ENCODE assay signal across 7 cellular contexts in genomic region chr16:47072158-47072557, GRCh38.
"Had no signal": no experiment of that assay in that cellular context is flagged by ENCODE, and none has a peak within 500 bp of the region (broad histone marks: within the 10 kb centered on the region; RNA-seq: fewer than 3 reads in every experiment).

No MANE protein-coding gene starts in this region.

- FAIRE-seq: G401.6, GM12878, GM12891, GM12892, GM18507 had no signal

- DNase-seq: GDM1, GF-D8 had no signal

- H3K4me3 ChIP-seq: GM12878 had no signal
